In genomic region chr3:97839944-97840343, GRCh38 we compare ENCODE assay signal across 18 cellular contexts.
"Had no signal": no experiment of that assay in that cellular context is flagged by ENCODE, and none has a peak within 500 bp of the region (broad histone marks: within the 10 kb centered on the region; RNA-seq: fewer than 3 reads in every experiment).

No MANE protein-coding gene starts in this region.

- ATAC-seq: effector memory CD8-positive, alpha-beta T cell; left cardiac atrium; left ventricle myocardium superior had no signal

- H3K27me3 Mint-ChIP-seq: dendritic cell treated with granulocyte-macrophage colony-stimulating factor and Interleukin-4, amounts not matched to agents 40 ng/mL and 50 ng/mL, for 4 days; naive B cell had no signal

- H3K4me3 Mint-ChIP-seq: dendritic cell treated with granulocyte-macrophage colony-stimulating factor and Interleukin-4, amounts not matched to agents 40 ng/mL and 50 ng/mL, for 4 days; effector memory CD8-positive, alpha-beta T cell; naive B cell; nephron had no signal

- H3K36me3 Mint-ChIP-seq: naive B cell had no signal

- H3K27me3 ChIP-seq: right atrium auricular region, stomach had no signal

- H3K27ac Mint-ChIP-seq: dendritic cell treated with granulocyte-macrophage colony-stimulating factor and Interleukin-4, amounts not matched to agents 40 ng/mL and 50 ng/mL, for 4 days; effector memory CD8-positive, alpha-beta T cell; nephron had no signal

- H3K4me3 ChIP-seq: lung, right atrium auricular region, stomach, thoracic aorta had no signal

- H3K9me3 Mint-ChIP-seq: dendritic cell treated with granulocyte-macrophage colony-stimulating factor and Interleukin-4, amounts not matched to agents 40 ng/mL and 50 ng/mL, for 4 days; effector memory CD8-positive, alpha-beta T cell; naive B cell; nephron had no signal

- H3K36me3 ChIP-seq: right atrium auricular region, stomach, thoracic aorta had no signal

- H3K4me1 Mint-ChIP-seq: nephron had no signal

- H3K27ac ChIP-seq: right atrium auricular region, thoracic aorta had no signal

- DNase-seq: cerebellar nuclear complex; effector memory CD8-positive, alpha-beta T cell; kidney; left cardiac atrium; left ventricle myocardium superior; midbrain; naive B cell; posterior cingulate gyrus; small intestine; stimulated activated CD4-positive, alpha-beta T cell treated with anti-CD3 and anti-CD28 coated beads, Interleukin-12 subunit alpha, Interleukin-12 subunit beta, amount 100 ng/mL, for 4 hours; stimulated activated naive CD4-positive, alpha-beta T cell; stomach; substantia nigra had no signal
